14 cellular contexts compared by ENCODE assay signal in the genomic region with DNA sequence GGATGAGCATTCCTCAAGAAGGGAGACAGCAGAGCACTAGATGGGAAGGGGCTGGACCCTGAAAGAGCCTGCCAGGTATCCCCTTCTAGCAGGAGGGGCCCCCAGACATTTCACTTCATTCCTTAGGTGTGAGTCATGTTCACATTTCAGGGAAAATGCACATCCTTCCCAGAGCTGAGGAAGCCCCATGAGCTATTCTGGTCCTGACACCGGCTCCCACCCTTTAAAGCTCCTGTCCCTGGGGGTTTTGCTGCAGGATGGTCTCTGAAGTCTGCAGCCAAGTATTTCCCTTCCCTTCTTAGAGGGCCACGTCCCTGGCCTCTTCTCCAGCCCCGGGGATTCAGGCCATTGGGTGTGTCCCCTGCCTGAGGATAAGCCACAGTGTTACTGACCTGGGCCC.
DNase-seq lines count a peak whose midpoint lies in the region; ATAC-seq and TF ChIP-seq lines count a peak whose summit lies in the region.
"Had no signal": no experiment of that assay in that cellular context is flagged by ENCODE, and none has a peak within 500 bp of the region (broad histone marks: within the 10 kb centered on the region; RNA-seq: fewer than 3 reads in every experiment).

No MANE protein-coding gene starts in this region.

- H3K36me3 ChIP-seq in heart right ventricle = no peaks in the 10 kb centered on the region
- no peaks in the 10 kb centered on the region for H3K36me3 ChIP-seq in ascending aorta
- no peaks in the 10 kb centered on the region for H3K36me3 ChIP-seq in vagina

- H3K4me1 ChIP-seq in heart right ventricle (peaks cover 24 to 87% (median 61%) of the 10 kb centered on the region in 9 donors), ascending aorta (peaks cover 15 to 33% of the 10 kb centered on the region in 2 donors), vagina (peaks cover 37% of the 10 kb centered on the region)

- H3K9me3 ChIP-seq in heart right ventricle (no peaks in the 10 kb centered on the region), ascending aorta (no peaks in the 10 kb centered on the region), vagina (no peaks in the 10 kb centered on the region)

- ATAC-seq in heart right ventricle (peak; percentile 15 to 67 (median 36)), Right ventricle myocardium superior (ENCODE audit: poor library complexity) (no peak), left ventricle myocardium superior (peak; percentile 16), HG02610 (IDR thresholded peaks at IDR 0.05; ENCODE audit: unreplicated experiment) (no peak), HG02973 (IDR thresholded peaks at IDR 0.05; ENCODE audit: unreplicated experiment) (no peak)
- ATAC-seq: activated CD8-positive, alpha-beta T cell treated with anti-CD3 and anti-CD28 coated beads for 36 hours had no signal

- peak overlapping the region in 6 of 10 donors; percentile 21 to 77 (median 58) for H3K27ac ChIP-seq in heart right ventricle
- H3K27ac ChIP-seq in ascending aorta = peak overlapping the region; percentile 57 to 59
- peak overlapping the region; percentile 14 for H3K27ac ChIP-seq in vagina
- H3K27ac ChIP-seq: SK-N-MC had no signal

- 29 to 49% methylated on average over 3 of the region's 3 CpGs for WGBS in heart right ventricle, 2 donors

- H3K4me3 ChIP-seq in heart right ventricle (no peak overlapping the region), ascending aorta (no peak overlapping the region), vagina (no peak overlapping the region)
- H3K4me3 ChIP-seq: SK-N-MC had no signal

- TF ChIP-seq CTCF in heart right ventricle (IDR thresholded peaks at IDR 0.05) = no peak
- no peak for TF ChIP-seq CTCF in ascending aorta (IDR thresholded peaks at IDR 0.05)
- TF ChIP-seq CTCF in vagina (IDR thresholded peaks at IDR 0.05) = no peak

- TF ChIP-seq POLR2A in vagina (IDR thresholded peaks at IDR 0.05) = no peak

- intact Hi-C loops in heart right ventricle (cut with DNase I) (no loop called here), Right ventricle myocardium superior (cut with DNase I) (no loop called here), ascending aorta (cut with DNase I) (no loop called here), left ventricle myocardium superior (cut with micrococcal nuclease) (no loop called here), vagina (cut with DNase I) (no loop called here)

- no peaks in the 10 kb centered on the region for H3K27me3 ChIP-seq in heart right ventricle
- H3K27me3 ChIP-seq in ascending aorta = no peaks in the 10 kb centered on the region
- no peaks in the 10 kb centered on the region for H3K27me3 ChIP-seq in vagina

- DNase-seq in heart right ventricle (peak in 1 of 2 donors; percentile 71), Right ventricle myocardium superior (no peak), ascending aorta (ENCODE audit: low spot score in 2 of 2) (no peak), left ventricle myocardium superior (no peak), vagina (ENCODE audit: extremely low spot score in 2 of 2) (no peak), SK-N-DZ (ENCODE audit: low spot score) (no peak)
- DNase-seq: activated CD8-positive, alpha-beta T cell treated with anti-CD3 and anti-CD28 coated beads for 36 hours; CD8-positive, alpha-beta memory T cell; NCI-H1694; NCI-H446 treated with DMSO at 0.1 percent for 48 hours; stimulated activated CD4-positive, alpha-beta T cell treated with anti-CD3 and anti-CD28 coated beads, Interleukin-15, amount 100 ng/mL, for 24 hours had no signal

Comparison
In these comparisons a context has a peak if more than half of its experiments do, and no peak if none do; other contexts are left out.
1. ATAC-seq: peak in heart right ventricle (8 of 8) and left ventricle myocardium superior (single experiment); none in Right ventricle myocardium superior (single experiment), HG02610 (single experiment) and HG02973 (single experiment).
2. Peak in every context shown above with its lines, with median percentiles within 50 percentile points of each other: H3K27ac ChIP-seq.